ENCODE assay signal across 9 cellular contexts in the genomic region with DNA sequence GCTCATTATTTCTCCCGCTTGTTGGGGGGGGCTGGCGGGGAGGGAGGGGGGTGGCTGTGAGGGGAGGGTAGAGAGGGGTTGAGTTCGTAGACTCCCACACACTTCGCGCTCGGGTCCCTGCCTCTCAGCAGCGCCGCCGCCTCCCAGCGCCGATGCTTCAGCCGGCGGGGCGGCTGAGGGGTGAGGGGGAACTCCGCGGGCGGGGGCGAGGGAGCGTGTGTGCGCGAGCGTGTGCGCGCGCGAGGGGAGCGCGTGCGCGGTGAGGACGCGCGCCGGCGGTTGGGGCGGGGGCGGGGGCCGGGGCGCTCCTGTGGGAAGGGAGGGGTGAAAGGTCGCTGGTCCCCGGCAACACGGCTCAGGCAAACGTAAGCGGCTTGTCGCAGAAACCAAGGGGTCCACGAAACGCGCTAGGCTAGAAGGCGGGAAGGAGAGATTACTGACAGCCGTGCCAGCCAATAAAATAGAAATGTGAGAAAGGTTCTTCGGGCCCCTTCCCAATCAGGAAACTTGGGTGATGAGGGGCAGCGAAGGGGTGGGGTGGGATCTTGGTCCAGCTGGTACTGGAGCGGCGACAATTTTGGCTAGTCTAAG. TPM values are rescaled to one million over a fixed set of nuclear protein-coding genes. Genes with fewer than 3 reads are reported as not detected.
DNase-seq lines count a peak whose midpoint lies in the region; ATAC-seq and TF ChIP-seq lines count a peak whose summit lies in the region.
"Had no signal": no experiment of that assay in that cellular context is flagged by ENCODE, and none has a peak within 500 bp of the region (broad histone marks: within the 10 kb centered on the region; RNA-seq: fewer than 3 reads in every experiment).

No MANE protein-coding gene starts in this region.

- H3K4me3 ChIP-seq in SK-N-SH (ENCODE audit: low read depth in 2 of 2, low read length in 1 of 2) (peak overlapping the region; percentile 68 to 72), liver (ENCODE audit: low read depth in 1 of 3, low read length in 3 of 3) (peak overlapping the region; percentile 7 to 78 (median 64)), stomach smooth muscle (ENCODE audit: low read length in 2 of 2) (peak overlapping the region; percentile 81 to 98)

- H2AFZ ChIP-seq in SK-N-SH (ENCODE audit: low read depth), result peak overlapping the region; percentile 20; the same call in 1 of the 2 replicates

- H3K27ac ChIP-seq in KOPT-K1 (ENCODE audit: low read depth, low read length, poor library complexity, severe bottlenecking) (peak overlapping the region; percentile 70), SK-N-SH (ENCODE audit: low read depth in 2 of 2, low read length in 1 of 2) (peak overlapping the region in 1 of 2 experiments; percentile 86; a peak in 2 of 4 replicates), liver (ENCODE audit: low read depth in 1 of 2, low read length in 2 of 2) (peak overlapping the region; percentile 26 to 42), stomach smooth muscle (ENCODE audit: low read length) (peak overlapping the region; percentile 70)

- H3K4me1 ChIP-seq in SK-N-SH (ENCODE audit: control insufficient read depth in 1 of 2, insufficient read depth in 2 of 2, low read depth in 1 of 2, low read length in 1 of 2), result no peaks in the 10 kb centered on the region; a peak in 2 of 4 replicates
- peaks cover 0 to 10% (median 5%) of the 10 kb centered on the region in 4 donors for H3K4me1 ChIP-seq in liver (ENCODE audit: control insufficient read depth in 4 of 4, insufficient read depth in 4 of 4, low read length in 3 of 4)
- no peaks in the 10 kb centered on the region for H3K4me1 ChIP-seq in stomach smooth muscle (ENCODE audit: control insufficient read depth, insufficient read depth, low read length)

- no peaks in the 10 kb centered on the region; the same call in 1 of the 2 replicates for H3K36me3 ChIP-seq in KOPT-K1 (ENCODE audit: insufficient read depth, low read length)
- no peaks in the 10 kb centered on the region for H3K36me3 ChIP-seq in SK-N-SH (replicated peaks in 1 of 2; ENCODE audit: control insufficient read depth in 1 of 2, insufficient read depth in 2 of 2, low read length in 1 of 2)
- H3K36me3 ChIP-seq in liver (ENCODE audit: control insufficient read depth in 4 of 4, insufficient read depth in 3 of 4, low read depth in 1 of 4, low read length in 3 of 4), result no peaks in the 10 kb centered on the region
- no peaks in the 10 kb centered on the region for H3K36me3 ChIP-seq in stomach smooth muscle (ENCODE audit: control insufficient read depth in 2 of 2, insufficient read depth in 2 of 2, low read length in 2 of 2)

- H4K20me1 ChIP-seq in SK-N-SH (ENCODE audit: insufficient read depth), result no peaks in the 10 kb centered on the region

- no peaks in the 10 kb centered on the region for H3F3A ChIP-seq in SK-N-SH (replicated peaks; ENCODE audit: insufficient read depth)

- 0% methylated on average over 15 of the region's 54 CpGs for WGBS in SK-N-SH (ENCODE audit: low lambda C conversion rate)
- 2% methylated on average over 54 of the region's 54 CpGs for WGBS in liver

- H3K4me2 ChIP-seq in SK-N-SH, result peak overlapping the region; percentile 93

- ATAC-seq in GM21526 (IDR thresholded peaks at IDR 0.05; ENCODE audit: low FRiP score, unreplicated experiment), result no peak
- no peak for ATAC-seq in GM19035 (IDR thresholded peaks at IDR 0.05; ENCODE audit: unreplicated experiment)

- H3K9me3 ChIP-seq in KOPT-K1 (ENCODE audit: insufficient read depth, low read length, poor library complexity, severe bottlenecking) (no peaks in the 10 kb centered on the region), SK-N-SH (no peaks in the 10 kb centered on the region), liver (ENCODE audit: control insufficient read depth in 4 of 4, low read length in 3 of 4) (no peaks in the 10 kb centered on the region), stomach smooth muscle (ENCODE audit: control insufficient read depth in 2 of 2, low read length in 2 of 2) (no peaks in the 10 kb centered on the region)

- DNase-seq in ELF-1 (ENCODE audit: low read depth, low spot score) (peak; percentile 97), SK-N-SH (peak; percentile 87), ecto neural progenitor cell (ENCODE audit: low spot score) (peak; percentile 96)

- H3K9ac ChIP-seq in SK-N-SH (no peak overlapping the region), liver (ENCODE audit: low read depth in 1 of 2, low read length in 2 of 2) (no peak overlapping the region), stomach smooth muscle (ENCODE audit: low read length in 2 of 2) (peak overlapping the region; percentile 68 to 81)

- CTCF ChIA-PET in SK-N-SH (lab: Yijun Ruan, JAX), result no interaction called here

- no peaks in the 10 kb centered on the region for H3K9me2 ChIP-seq in SK-N-SH

- TF ChIP-seq EP300 in SK-N-SH (IDR thresholded peaks at IDR 0.05; ENCODE audit: borderline replicate concordance in 1 of 2, low read depth in 1 of 2, low read length in 1 of 2), result no peak

- peaks cover 15% of the 10 kb centered on the region; the same call in 1 of the 2 replicates for H3K27me3 ChIP-seq in SK-N-SH (ENCODE audit: insufficient read depth)
- H3K27me3 ChIP-seq in liver (ENCODE audit: control insufficient read depth in 4 of 4, insufficient read depth in 4 of 4, low read length in 3 of 4), result peaks cover 0 to 3% (median 1%) of the 10 kb centered on the region in 4 donors
- H3K27me3 ChIP-seq in stomach smooth muscle (ENCODE audit: control insufficient read depth in 1 of 2, insufficient read depth in 2 of 2, low read length in 2 of 2), result no peaks in the 10 kb centered on the region

- H3K79me2 ChIP-seq in SK-N-SH (ENCODE audit: insufficient read depth), result no peaks in the 10 kb centered on the region

- POLR2A ChIA-PET in SK-N-SH (lab: Yijun Ruan, JAX), result no interaction called here

- TF ChIP-seq CTCF in SK-N-SH (IDR thresholded peaks at IDR 0.05) (no peak), liver (IDR thresholded peaks at IDR 0.05; ENCODE audit: low read depth, low read length, missing input control) (no peak)

- no peak for TF ChIP-seq RAD21 in SK-N-SH (IDR thresholded peaks at IDR 0.05; ENCODE audit: low read length)
- no peak for TF ChIP-seq RAD21 in liver (IDR thresholded peaks at IDR 0.05)

TF ChIP-seq in SK-N-SH, 30 proteins besides CTCF, POLR2A, EP300 and RAD21 (continues in another document):
- TF ChIP-seq MXI1 (IDR thresholded peaks at IDR 0.05; ENCODE audit: low read depth, low read length) (peak; percentile 33; the same call in 1 of the 2 replicates), MEF2A (IDR thresholded peaks at IDR 0.05; ENCODE audit: borderline replicate concordance, low read depth) (no peak), SIN3A (IDR thresholded peaks at IDR 0.05; ENCODE audit: borderline replicate concordance, low read depth, low read length) (no peak), YY1 (IDR thresholded peaks at IDR 0.05; ENCODE audit: low read depth) (no peak), JUND (IDR thresholded peaks at IDR 0.05) (no peak), PBX3 (IDR thresholded peaks at IDR 0.05) (peak; percentile 98), FOSL2 (IDR thresholded peaks at IDR 0.05; ENCODE audit: borderline replicate concordance, low read depth) (no peak), RCOR1 (IDR thresholded peaks at IDR 0.05; ENCODE audit: low read length) (no peak)
- TF ChIP-seq, protein P1, sequence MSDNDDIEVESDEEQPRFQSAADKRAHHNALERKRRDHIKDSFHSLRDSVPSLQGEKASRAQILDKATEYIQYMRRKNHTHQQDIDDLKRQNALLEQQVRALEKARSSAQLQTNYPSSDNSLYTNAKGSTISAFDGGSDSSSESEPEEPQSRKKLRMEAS (IDR thresholded peaks at IDR 0.05; ENCODE audit: low read depth), result no peak

TF ChIP-seq in liver, 16 proteins besides CTCF, POLR2A, EP300 and RAD21:
- TF ChIP-seq SP1 (IDR thresholded peaks at IDR 0.05) (peak; percentile 45), GABPA (IDR thresholded peaks at IDR 0.05 in 1 of 2, conservative IDR thresholded peaks at IDR 0.05 in 1 of 2) (no peak), HNF4A (conservative IDR thresholded peaks at IDR 0.05) (no peak)

RNA-seq across cellular contexts. Expression of gene NOVA1, which starts 0.3 kb away (rescaled TPM):
- polyA plus RNA-seq in SK-N-SH (2012; rRNA removed), result 0.32 and 0.44 TPM in 2 replicates
- polyA plus RNA-seq in SK-N-SH (2012; cell fraction: cytosol; rRNA removed), result 0.68 and 0.76 TPM in 2 replicates
- polyA plus RNA-seq in SK-N-SH (2012; cell fraction: nucleus; rRNA removed), result 0.70 and 0.93 TPM in 2 replicates
- under 1 TPM; 0.42 to 0.79 TPM for total RNA-seq in liver
- polyA plus RNA-seq in liver, result under 1 TPM; 0.24 to 0.75 TPM
- polyA plus RNA-seq: IgD-negative memory B cell had no signal

Comparison
In these comparisons a context has a peak if more than half of its experiments do, and no peak if none do; other contexts are left out.
1. H3K9ac ChIP-seq: peak in stomach smooth muscle (2 of 2); none in SK-N-SH (single experiment) and liver (0 of 2).
2. Peak in every context shown above with its lines, with median percentiles within 50 percentile points of each other: DNase-seq and H3K4me3 ChIP-seq.